ENCODE assay signal across 28 cellular contexts in genomic region chr1:216666431-216666830, GRCh38. TPM values are rescaled to one million over a fixed set of nuclear protein-coding genes. Genes with fewer than 3 reads are reported as not detected.
"Had no signal": no experiment of that assay in that cellular context is flagged by ENCODE, and none has a peak within 500 bp of the region (broad histone marks: within the 10 kb centered on the region; RNA-seq: fewer than 3 reads in every experiment).

No MANE protein-coding gene starts in this region.

- H3K9ac ChIP-seq: neural progenitor cell had no signal

- ATAC-seq: heart right ventricle; naive thymus-derived CD8-positive, alpha-beta T cell; right lobe of liver; stimulated activated memory B cell treated with anti-CD40 and anti-IgM and Interleukin-4, amounts not matched to agents 10 μg/mL and 1 μg/mL and 100 μg/mL, for 72 hours; stimulated activated naive CD8-positive, alpha-beta T cell treated with anti-CD3 and anti-CD28 coated beads, Interleukin-15, Interleukin-2, amounts not matched to agents 100 U/mL and 50 U/mL, for 24 hours had no signal

- H3K9me3 Mint-ChIP-seq: memory B cell; nephron progenitor cell; neural progenitor cell; stimulated activated memory B cell treated with anti-CD40 and anti-IgM and Interleukin-4, amounts not matched to agents 10 μg/mL and 1 μg/mL and 100 μg/mL, for 72 hours had no signal

- H3K27me3 Mint-ChIP-seq: memory B cell; naive thymus-derived CD8-positive, alpha-beta T cell; progenitor cell of endocrine pancreas; stimulated activated memory B cell treated with anti-CD40 and anti-IgM and Interleukin-4, amounts not matched to agents 10 μg/mL and 1 μg/mL and 100 μg/mL, for 72 hours had no signal

- H3K79me2 ChIP-seq: hepatocyte had no signal

- H3K36me3 ChIP-seq: heart right ventricle, left ventricle myocardium inferior, neural progenitor cell, neutrophil, right atrium auricular region, right lobe of liver, stomach, thyroid gland, transverse colon, vagina had no signal

- H3K4me2 ChIP-seq: hepatocyte, neural progenitor cell, smooth muscle cell had no signal

- H3K9me3 ChIP-seq: heart right ventricle, left ventricle myocardium inferior, neutrophil, right atrium auricular region, right lobe of liver, stomach, testis, thyroid gland, transverse colon, vagina had no signal

- H3K4me1 Mint-ChIP-seq: memory B cell; naive thymus-derived CD8-positive, alpha-beta T cell; neural progenitor cell; stimulated activated memory B cell treated with anti-CD40 and anti-IgM and Interleukin-4, amounts not matched to agents 10 μg/mL and 1 μg/mL and 100 μg/mL, for 72 hours had no signal

- H3K4me3 ChIP-seq: heart right ventricle, hepatocyte, left ventricle myocardium inferior, lung, neural progenitor cell, right atrium auricular region, right lobe of liver, smooth muscle cell, stomach, testis, thyroid gland, transverse colon, vagina had no signal

- H3K36me3 Mint-ChIP-seq: memory B cell; naive thymus-derived CD8-positive, alpha-beta T cell; neural progenitor cell; stimulated activated memory B cell treated with anti-CD40 and anti-IgM and Interleukin-4, amounts not matched to agents 10 μg/mL and 1 μg/mL and 100 μg/mL, for 72 hours had no signal

- H2AFZ ChIP-seq: hepatocyte, neural progenitor cell had no signal

- H3K27ac ChIP-seq: heart right ventricle, left ventricle myocardium inferior, neural progenitor cell, neutrophil, right atrium auricular region, right lobe of liver, stomach, testis, thyroid gland, transverse colon, vagina had no signal

- H3K27ac Mint-ChIP-seq: memory B cell; naive thymus-derived CD8-positive, alpha-beta T cell; nephron progenitor cell; neural progenitor cell; progenitor cell of endocrine pancreas; stimulated activated memory B cell treated with anti-CD40 and anti-IgM and Interleukin-4, amounts not matched to agents 10 μg/mL and 1 μg/mL and 100 μg/mL, for 72 hours had no signal

- H3K4me3 Mint-ChIP-seq: memory B cell; naive thymus-derived CD8-positive, alpha-beta T cell; nephron progenitor cell; neural progenitor cell; stimulated activated memory B cell treated with anti-CD40 and anti-IgM and Interleukin-4, amounts not matched to agents 10 μg/mL and 1 μg/mL and 100 μg/mL, for 72 hours had no signal

- H3K4me1 ChIP-seq: neural progenitor cell, right atrium auricular region, right lobe of liver, stomach, testis, thyroid gland, transverse colon, vagina had no signal

- DNase-seq: heart right ventricle; islet precursor cell; left ventricle myocardium inferior; naive thymus-derived CD8-positive, alpha-beta T cell; nephron progenitor cell; occipital lobe; right lobe of liver; stimulated activated CD4-positive, alpha-beta T cell treated with anti-CD3 and anti-CD28 coated beads, Interleukin-1b, Interleukin-23, amount 100 ng/mL, for 48 hours; stimulated activated CD4-positive, alpha-beta T cell treated with anti-CD3 and anti-CD28 coated beads, Interleukin-2, amount 100 ng/mL, for 48 hours; stimulated activated CD4-positive, alpha-beta T cell treated with anti-CD3 and anti-CD28 coated beads, Interleukin-4, amount 100 ng/mL, for 4 hours; stimulated activated CD8-positive, alpha-beta memory T cell treated with anti-CD3 and anti-CD28 coated beads, Interleukin-4, amount 100 ng/mL, for 48 hours; stimulated activated naive CD8-positive, alpha-beta T cell treated with anti-CD3 and anti-CD28 coated beads, Interleukin-15, Interleukin-2, amounts not matched to agents 100 U/mL and 50 U/mL, for 24 hours; stomach; testis; thyroid gland; transverse colon had no signal

- H3K27me3 ChIP-seq: heart right ventricle, hepatocyte, neural progenitor cell, neutrophil, right atrium auricular region, right lobe of liver, stomach, testis, thyroid gland, transverse colon, vagina had no signal

RNA-seq across cellular contexts. Expression of gene ESRRG, which starts 56.8 kb away (rescaled TPM):
- total RNA-seq: naive thymus-derived CD8-positive, alpha-beta T cell; osteocyte; pulmonary artery endothelial cell; smooth muscle cell had no signal
- polyA plus RNA-seq: naive thymus-derived CD8-positive, alpha-beta T cell had no signal
